In the genomic region with DNA sequence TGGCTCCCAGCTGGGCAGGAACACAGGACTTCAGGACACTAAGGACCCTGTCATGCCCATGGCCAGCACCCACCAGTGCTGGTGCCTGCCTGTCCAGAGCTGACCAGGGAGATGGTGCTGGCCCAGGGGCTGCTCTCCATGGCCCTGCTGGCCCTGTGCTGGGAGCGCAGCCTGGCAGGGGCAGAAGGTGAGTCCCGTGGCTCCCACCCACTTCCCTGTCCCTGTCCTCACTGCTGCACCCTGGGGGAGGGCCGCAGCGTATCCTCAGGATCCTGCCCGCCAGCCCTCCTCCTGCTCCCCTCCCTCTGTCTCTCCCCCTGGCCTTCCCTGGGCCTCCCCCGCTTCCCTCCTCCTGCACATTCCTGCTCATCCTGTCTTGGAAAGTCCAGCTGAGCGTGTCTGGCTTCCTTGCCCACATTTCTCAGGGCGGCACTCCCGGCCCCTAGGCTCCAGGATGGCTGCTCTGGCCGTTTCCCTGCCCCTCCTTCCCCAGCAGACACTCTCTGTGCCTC, we compare ENCODE assay signal across 17 cellular contexts. TPM values are rescaled to one million over a fixed set of nuclear protein-coding genes. Genes with fewer than 3 reads are reported as not detected.
DNase-seq lines count a peak whose midpoint lies in the region; ATAC-seq, FAIRE-seq and TF ChIP-seq lines count a peak whose summit lies in the region.
"Had no signal": no experiment of that assay in that cellular context is flagged by ENCODE, and none has a peak within 500 bp of the region (broad histone marks: within the 10 kb centered on the region; RNA-seq: fewer than 3 reads in every experiment).

No MANE protein-coding gene starts in this region.

- POLR2A ChIA-PET in endothelial cell of umbilical vein (lab: Charles Lee) (no interaction called here), OCI-LY7 (lab: Charles Lee) (no interaction called here)

- H3K4me3 ChIP-seq in right atrium auricular region: no peak overlapping the region
- H3K4me3 ChIP-seq in endothelial cell of umbilical vein (replicated peaks in 1 of 3; ENCODE audit: insufficient read depth in 1 of 3, low read depth in 1 of 3, low read length in 3 of 3): no peak overlapping the region
- no peak overlapping the region for H3K4me3 ChIP-seq in OCI-LY7 (ENCODE audit: low read depth, low read length, poor library complexity, severe bottlenecking)
- H3K4me3 ChIP-seq: vagina had no signal

- no TSS peak for BruUV-seq in endothelial cell of umbilical vein (replicated peaks; lab: Mats Ljungman, UMichigan)
- BruUV-seq in OCI-LY7 (replicated peaks; lab: Mats Ljungman, UMichigan): no TSS peak

- no peaks in the 10 kb centered on the region for H4K20me1 ChIP-seq in endothelial cell of umbilical vein (replicated peaks; ENCODE audit: control insufficient read depth, extremely low read depth, insufficient read depth, low read length)
- H4K20me1 ChIP-seq in OCI-LY7 (ENCODE audit: insufficient read depth, low read length): no peaks in the 10 kb centered on the region

- TF ChIP-seq CTCF in right atrium auricular region (IDR thresholded peaks at IDR 0.05) (no peak), endothelial cell of umbilical vein (IDR thresholded peaks at IDR 0.05; ENCODE audit: extremely low read depth in 1 of 2, insufficient read depth in 1 of 2, low read depth in 1 of 2, low read length in 2 of 2) (no peak), OCI-LY7 (conservative IDR thresholded peaks at IDR 0.05; ENCODE audit: low read length) (no peak)

- no peak overlapping the region for H2AFZ ChIP-seq in endothelial cell of umbilical vein (ENCODE audit: low read depth, low read length)
- no peak overlapping the region for H2AFZ ChIP-seq in OCI-LY7 (ENCODE audit: low read length)

- no peaks in the 10 kb centered on the region for H3K36me3 ChIP-seq in right atrium auricular region
- H3K36me3 ChIP-seq in endothelial cell of umbilical vein (ENCODE audit: control insufficient read depth in 2 of 2, extremely low read depth in 1 of 2, insufficient read depth in 2 of 2, low read length in 2 of 2): peaks cover 6 to 20% of the 10 kb centered on the region in 2 experiments
- 0 out of 2 replicates have a peak, but pooled peaks cover 8% of the 10 kb centered on the region for H3K36me3 ChIP-seq in OCI-LY7 (ENCODE audit: insufficient read depth, low read length)
- H3K36me3 ChIP-seq: vagina had no signal

- H3K4me2 ChIP-seq in endothelial cell of umbilical vein (ENCODE audit: insufficient read depth, low read length): no peak overlapping the region
- no peak overlapping the region for H3K4me2 ChIP-seq in OCI-LY7 (ENCODE audit: low read length)

- dilution Hi-C loops in endothelial cell of umbilical vein (cut with MboI; ENCODE audit: extremely low pct_ligation_motif_present, low sequenced_read_pairs): no loop called here

- TF ChIP-seq POLR2A in endothelial cell of umbilical vein (IDR thresholded peaks at IDR 0.05; ENCODE audit: low read depth, low read length): no peak

- H3K79me2 ChIP-seq in endothelial cell of umbilical vein (ENCODE audit: control insufficient read depth, insufficient read depth, low read length) (no peaks in the 10 kb centered on the region), OCI-LY7 (ENCODE audit: insufficient read depth, low read depth, low read length) (no peaks in the 10 kb centered on the region)

- DNase-seq in right atrium auricular region (ENCODE audit: low spot score): peak; percentile 36
- DNase-seq in Right ventricle myocardium superior: no peak
- DNase-seq in endothelial cell of umbilical vein (ENCODE audit: low read depth, low spot score): peak; percentile 45
- peak; percentile 2 for DNase-seq in medulla oblongata (ENCODE audit: extremely low spot score)
- DNase-seq in MV-4-11 (lab: John Stamatoyannopoulos, UW): no peak
- DNase-seq in OCI-LY7 (ENCODE audit: low spot score): no peak
- no peak for DNase-seq in stimulated activated CD4-positive, alpha-beta T cell treated with anti-CD3 and anti-CD28 coated beads, Interleukin-4, amount 100 ng/mL, for 4 hours
- DNase-seq: ACHN; effector CD8-positive, alpha-beta T cell; foreskin fibroblast; immature natural killer cell; NCI-H1105; NCI-H2227 treated with DMSO at 0.1 percent for 48 hours; stimulated activated CD4-positive, alpha-beta T cell treated with anti-CD3 and anti-CD28 coated beads, Interleukin-4, amount 100 ng/mL, for 1 hour had no signal

- H3K9ac ChIP-seq in endothelial cell of umbilical vein (replicated peaks; ENCODE audit: extremely low read depth, insufficient read depth, low read length): no peak overlapping the region

- intact Hi-C loops in Right ventricle myocardium superior (cut with DNase I) (no loop called here), endothelial cell of umbilical vein (cut with micrococcal nuclease) (no loop called here), OCI-LY7 (cut with micrococcal nuclease; ENCODE audit: unreplicated experiment) (no loop called here)

- H3K9me2 ChIP-seq in OCI-LY7 (ENCODE audit: insufficient read depth, low read length): no peaks in the 10 kb centered on the region

- H3K9me1 ChIP-seq in endothelial cell of umbilical vein (replicated peaks; ENCODE audit: control insufficient read depth, extremely low read depth, insufficient read depth, low read length): no peaks in the 10 kb centered on the region

- no peak for ATAC-seq in Right ventricle myocardium superior (ENCODE audit: poor library complexity)
- no peak for ATAC-seq in GM18519 (IDR thresholded peaks at IDR 0.05; ENCODE audit: low FRiP score, unreplicated experiment)
- ATAC-seq: stimulated activated effector memory CD8-positive, alpha-beta T cell treated with anti-CD3 and anti-CD28 coated beads, Interleukin-12 subunit alpha, Interleukin-12 subunit beta, amount 100 ng/mL, for 72 hours had no signal

- H3K4me1 ChIP-seq in right atrium auricular region: peaks cover 0 to 11% of the 10 kb centered on the region in 2 donors
- no peaks in the 10 kb centered on the region for H3K4me1 ChIP-seq in endothelial cell of umbilical vein (ENCODE audit: control insufficient read depth, extremely low read depth, insufficient read depth, low read length)
- peaks cover 11% of the 10 kb centered on the region for H3K4me1 ChIP-seq in OCI-LY7 (ENCODE audit: insufficient read depth, low read length, poor library complexity, severe bottlenecking)

- no peak for FAIRE-seq in endothelial cell of umbilical vein (lab: Jason Lieb, UNC)

- CTCF ChIA-PET in endothelial cell of umbilical vein (lab: Charles Lee) (no interaction called here), OCI-LY7 (lab: Charles Lee; ENCODE audit: unreplicated experiment) (no interaction called here)

- H3K9me3 ChIP-seq in right atrium auricular region: peaks cover 0 to 5% of the 10 kb centered on the region in 2 donors
- no peaks in the 10 kb centered on the region for H3K9me3 ChIP-seq in endothelial cell of umbilical vein (replicated peaks; ENCODE audit: control insufficient read depth, insufficient read depth, low read length)
- no peaks in the 10 kb centered on the region for H3K9me3 ChIP-seq in OCI-LY7 (ENCODE audit: low read length)
- H3K9me3 ChIP-seq: vagina had no signal

- H3K27ac ChIP-seq in right atrium auricular region: no peak overlapping the region
- H3K27ac ChIP-seq in endothelial cell of umbilical vein (ENCODE audit: insufficient read depth, low read depth, low read length): no peak overlapping the region
- H3K27ac ChIP-seq in OCI-LY7 (ENCODE audit: low read depth, low read length, poor library complexity, severe bottlenecking): no peak overlapping the region
- H3K27ac ChIP-seq: vagina had no signal

- H3K27me3 ChIP-seq in right atrium auricular region: no peaks in the 10 kb centered on the region
- H3K27me3 ChIP-seq in endothelial cell of umbilical vein (ENCODE audit: control insufficient read depth in 2 of 2, insufficient read depth in 2 of 2, low read length in 2 of 2): no peaks in the 10 kb centered on the region
- H3K27me3 ChIP-seq: vagina had no signal

TF ChIP-seq in endothelial cell of umbilical vein, 7 proteins besides CTCF, POLR2A, EP300 and RAD21:
- TF ChIP-seq JUN (IDR thresholded peaks at IDR 0.05; ENCODE audit: borderline replicate concordance, insufficient read depth, insufficient read length, low read depth) (no peak), EZH2 (IDR thresholded peaks at IDR 0.05; ENCODE audit: borderline replicate concordance, low read depth, low read length, severe bottlenecking) (no peak), FOS (IDR thresholded peaks at IDR 0.05; ENCODE audit: borderline replicate concordance, insufficient read depth, low read length) (no peak), GATA2 (IDR thresholded peaks at IDR 0.05; ENCODE audit: insufficient read depth, insufficient read length, low read depth, low read length) (no peak), POLR2AphosphoS5 (IDR thresholded peaks at IDR 0.05; ENCODE audit: insufficient read depth, low read depth, low read length) (no peak), MYC (IDR thresholded peaks at IDR 0.05; ENCODE audit: low read depth, low read length) (no peak)
- TF ChIP-seq, protein P1, sequence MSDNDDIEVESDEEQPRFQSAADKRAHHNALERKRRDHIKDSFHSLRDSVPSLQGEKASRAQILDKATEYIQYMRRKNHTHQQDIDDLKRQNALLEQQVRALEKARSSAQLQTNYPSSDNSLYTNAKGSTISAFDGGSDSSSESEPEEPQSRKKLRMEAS (IDR thresholded peaks at IDR 0.05; ENCODE audit: insufficient read depth, insufficient read length): no peak
TF ChIP-seq in endothelial cell of umbilical vein: peak in this region for 0.

RNA-seq across cellular contexts. Expression of a gene that starts 8.7 kb away (rescaled TPM):
- 1 to 10 TPM; 1.8 to 4.2 TPM for total RNA-seq in right atrium auricular region
- total RNA-seq in Right ventricle myocardium superior: 2.2 TPM
- total RNA-seq in endothelial cell of umbilical vein: 20.6 and 24.9 TPM in 2 replicates
- polyA plus RNA-seq in endothelial cell of umbilical vein: 68.2 and 100 TPM in 2 replicates
- polyA plus RNA-seq in endothelial cell of umbilical vein (2011; cell fraction: cytosol; rRNA removed): 31.6 and 44.4 TPM in 2 replicates
- polyA plus RNA-seq in endothelial cell of umbilical vein (2011; cell fraction: nucleus; rRNA removed): 67.6 and 71.3 TPM in 2 replicates
- 33.4 and 53.4 TPM in 2 replicates for polyA plus RNA-seq in endothelial cell of umbilical vein (2012)
- polyA minus RNA-seq in endothelial cell of umbilical vein: 68.3 and 84.4 TPM in 2 replicates
- not detected for polyA minus RNA-seq in endothelial cell of umbilical vein (2011; cell fraction: cytosol; rRNA and poly(A)+ RNA removed)
- polyA minus RNA-seq in endothelial cell of umbilical vein (2011; cell fraction: nucleus; rRNA and poly(A)+ RNA removed): 19.7 and 28.6 TPM in 2 replicates
- 6.2 and 7.6 TPM in 2 replicates for total RNA-seq in OCI-LY7 (2014; rRNA removed; shearing (Covaris generic))
- 21.6 and 23.4 TPM in 2 replicates for total RNA-seq in OCI-LY7 (2022)

Comparison
In these comparisons a context has a peak if more than half of its experiments do, and no peak if none do; other contexts are left out.
1. DNase-seq: peak in right atrium auricular region (single experiment), endothelial cell of umbilical vein (single experiment) and medulla oblongata (single experiment); none in Right ventricle myocardium superior (single experiment), MV-4-11 (single experiment), OCI-LY7 (single experiment) and stimulated activated CD4-positive, alpha-beta T cell treated with anti-CD3 and anti-CD28 coated beads, Interleukin-4, amount 100 ng/mL, for 4 hours (0 of 2).